ENCODE assay signal across 12 cellular contexts in the genomic region with DNA sequence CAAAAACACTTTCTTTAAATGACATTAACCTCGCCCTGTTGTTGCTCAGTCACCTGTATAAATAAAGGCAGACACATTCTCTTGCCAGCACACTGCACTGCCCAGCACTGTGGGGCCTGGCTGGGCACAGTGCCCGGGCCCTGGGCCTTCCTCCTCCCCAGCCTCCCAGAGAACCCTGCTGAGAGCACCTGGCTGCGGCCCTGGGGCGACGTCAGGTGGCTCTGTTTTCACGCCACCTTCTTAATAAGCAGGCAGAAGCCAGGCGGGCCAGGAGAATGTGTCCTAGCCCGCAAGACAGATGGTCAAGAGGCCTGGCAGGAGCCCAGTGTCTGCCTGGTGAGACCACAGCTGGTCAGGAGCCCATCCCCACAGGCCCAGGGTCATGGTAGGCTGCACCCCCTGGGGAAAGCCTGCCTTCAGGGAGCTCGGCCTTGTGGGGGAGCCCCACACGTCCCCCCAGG. TPM values are rescaled to one million over a fixed set of nuclear protein-coding genes. Genes with fewer than 3 reads are reported as not detected.
DNase-seq lines count a peak whose midpoint lies in the region; ATAC-seq and TF ChIP-seq lines count a peak whose summit lies in the region.
"Had no signal": no experiment of that assay in that cellular context is flagged by ENCODE, and none has a peak within 500 bp of the region (broad histone marks: within the 10 kb centered on the region; RNA-seq: fewer than 3 reads in every experiment).

No MANE protein-coding gene starts in this region.

- H3K27me3 Mint-ChIP-seq in endothelial cell (ENCODE audit: unreplicated experiment): peaks cover 3% of the 10 kb centered on the region

- POLR2A ChIA-PET in HEK293 (lab: Yijun Ruan, JAX): interaction anchor here (0.9 kb wide), 1 partner anchor 33 kb away, joined by 3 read pairs; no protein-coding TSS in a partner anchor

- no peak overlapping the region for H3K4me3 Mint-ChIP-seq in endothelial cell (ENCODE audit: unreplicated experiment)
- H3K4me3 Mint-ChIP-seq: memory B cell had no signal

- H3K36me3 ChIP-seq in HEK293 (ENCODE audit: control insufficient read depth in 2 of 2, insufficient read depth in 1 of 2, low read length in 2 of 2): no peaks in the 10 kb centered on the region
- H3K36me3 ChIP-seq in duodenal mucosa (ENCODE audit: control insufficient read depth in 1 of 2, insufficient read depth in 2 of 2, low read length in 2 of 2): no peaks in the 10 kb centered on the region
- H3K36me3 ChIP-seq in parathyroid adenoma (ENCODE audit: control insufficient read depth, insufficient read depth, low read length): no peaks in the 10 kb centered on the region

- DNase-seq in NCI-H2196 treated with DMSO at 0.1 percent for 48 hours (lab: John Stamatoyannopoulos, UW; ENCODE audit: unreplicated experiment) (peak; percentile 94), endothelial cell (ENCODE audit: low spot score) (no peak)

- ATAC-seq in GM21528 (IDR thresholded peaks at IDR 0.05; ENCODE audit: low FRiP score, unreplicated experiment): no peak
- ATAC-seq in HG02678 (IDR thresholded peaks at IDR 0.05; ENCODE audit: unreplicated experiment): no peak
- no peak for ATAC-seq in GM18870 (IDR thresholded peaks at IDR 0.05; ENCODE audit: unreplicated experiment)
- ATAC-seq: activated CD4-positive, CD25-positive, alpha-beta regulatory T cell treated with anti-CD3 and anti-CD28 coated beads, Interleukin-2, amount 50 U/mL, for 24 hours had no signal

- no peak overlapping the region for H3K27ac ChIP-seq in HEK293 (ENCODE audit: extremely low read depth, low read depth, low read length)
- H3K27ac ChIP-seq in duodenal mucosa (ENCODE audit: low read depth, low read length): peak overlapping the region; percentile 88
- H3K27ac ChIP-seq in parathyroid adenoma: peak overlapping the region; percentile 1

- H3K79me2 ChIP-seq in parathyroid adenoma: no peaks in the 10 kb centered on the region

- no peaks in the 10 kb centered on the region for H3K4me1 ChIP-seq in HEK293 (ENCODE audit: control insufficient read depth, insufficient read depth, low read length)
- peaks cover 39 to 54% of the 10 kb centered on the region in 2 donors for H3K4me1 ChIP-seq in duodenal mucosa (ENCODE audit: control insufficient read depth in 1 of 2, insufficient read depth in 2 of 2, low read length in 2 of 2)
- H3K4me1 ChIP-seq in parathyroid adenoma: no peaks in the 10 kb centered on the region

- H3K4me1 Mint-ChIP-seq in endothelial cell (ENCODE audit: unreplicated experiment): peaks cover 22% of the 10 kb centered on the region

- no peaks in the 10 kb centered on the region for H3K36me3 Mint-ChIP-seq in endothelial cell (ENCODE audit: low read depth, unreplicated experiment)
- H3K36me3 Mint-ChIP-seq: memory B cell had no signal

- no peak overlapping the region for H3K4me2 ChIP-seq in parathyroid adenoma (ENCODE audit: low read length)

- H3K9me3 ChIP-seq in HEK293 (ENCODE audit: control insufficient read depth, insufficient read depth, low read depth, low read length) (no peaks in the 10 kb centered on the region), duodenal mucosa (ENCODE audit: control insufficient read depth in 1 of 2, low read length in 2 of 2) (no peaks in the 10 kb centered on the region), parathyroid adenoma (ENCODE audit: control insufficient read depth, low read length) (no peaks in the 10 kb centered on the region)

- H3K27ac Mint-ChIP-seq in endothelial cell (ENCODE audit: unreplicated experiment): no peak overlapping the region
- H3K27ac Mint-ChIP-seq: memory B cell had no signal

- CTCF ChIA-PET in HEK293 (lab: Yijun Ruan, JAX): interaction anchor here (0.5 to 4.0 kb wide), 9 partner anchors 7 to 311 kb away, joined by 3 to 24 read pairs (median 3); a partner anchor contains a TSS

- no peak overlapping the region for H2AFZ ChIP-seq in parathyroid adenoma

- no peak overlapping the region for H3K4me3 ChIP-seq in HEK293 (ENCODE audit: low read depth, low read length)
- H3K4me3 ChIP-seq in duodenal mucosa (ENCODE audit: low read depth in 1 of 2, low read length in 2 of 2): no peak overlapping the region
- H3K4me3 ChIP-seq in parathyroid adenoma (ENCODE audit: low read depth, low read length): no peak overlapping the region

- peak overlapping the region; percentile 10 to 38 for H3K9ac ChIP-seq in duodenal mucosa (ENCODE audit: low read depth in 1 of 2, low read length in 2 of 2)
- H3K9ac ChIP-seq in parathyroid adenoma: no peak overlapping the region

- no peaks in the 10 kb centered on the region for H3K9me3 Mint-ChIP-seq in endothelial cell (ENCODE audit: unreplicated experiment)
- H3K9me3 Mint-ChIP-seq: memory B cell had no signal

- peaks cover 0 to 4% of the 10 kb centered on the region in 2 donors for H3K27me3 ChIP-seq in duodenal mucosa (ENCODE audit: control insufficient read depth in 1 of 2, insufficient read depth in 2 of 2, low read length in 2 of 2)
- no peaks in the 10 kb centered on the region for H3K27me3 ChIP-seq in parathyroid adenoma (ENCODE audit: control insufficient read depth, insufficient read depth, low read length)

- no peak for TF ChIP-seq CTCF in HEK293 (tag by site-specific recombination; IDR thresholded peaks at IDR 0.05)
- no peak for TF ChIP-seq CTCF in parathyroid adenoma (IDR thresholded peaks at IDR 0.05)
- no peak for TF ChIP-seq CTCF in endothelial cell (IDR thresholded peaks at IDR 0.05; ENCODE audit: unreplicated experiment)

TF ChIP-seq in HEK293, 187 proteins besides CTCF, POLR2A, EP300 and RAD21:
- TF ChIP-seq ZIC2 (tag by site-specific recombination; IDR thresholded peaks at IDR 0.05) (peak; percentile 63; the same call in 1 of the 2 replicates), ZBTB8A (tag by site-specific recombination; IDR thresholded peaks at IDR 0.05) (0 out of 2 replicates have a peak, but pooled peaks have one; percentile 19), ZFHX2 (tag by site-specific recombination; conservative IDR thresholded peaks at IDR 0.05) (no peak), ZNF791 (tag by site-specific recombination; IDR thresholded peaks at IDR 0.05) (no peak), GLIS1 (tag by site-specific recombination; IDR thresholded peaks at IDR 0.05) (no peak), ZBTB20 (tag by site-specific recombination; IDR thresholded peaks at IDR 0.05) (peak; percentile 45; the same call in 1 of the 2 replicates)
- TF ChIP-seq, protein P1, sequence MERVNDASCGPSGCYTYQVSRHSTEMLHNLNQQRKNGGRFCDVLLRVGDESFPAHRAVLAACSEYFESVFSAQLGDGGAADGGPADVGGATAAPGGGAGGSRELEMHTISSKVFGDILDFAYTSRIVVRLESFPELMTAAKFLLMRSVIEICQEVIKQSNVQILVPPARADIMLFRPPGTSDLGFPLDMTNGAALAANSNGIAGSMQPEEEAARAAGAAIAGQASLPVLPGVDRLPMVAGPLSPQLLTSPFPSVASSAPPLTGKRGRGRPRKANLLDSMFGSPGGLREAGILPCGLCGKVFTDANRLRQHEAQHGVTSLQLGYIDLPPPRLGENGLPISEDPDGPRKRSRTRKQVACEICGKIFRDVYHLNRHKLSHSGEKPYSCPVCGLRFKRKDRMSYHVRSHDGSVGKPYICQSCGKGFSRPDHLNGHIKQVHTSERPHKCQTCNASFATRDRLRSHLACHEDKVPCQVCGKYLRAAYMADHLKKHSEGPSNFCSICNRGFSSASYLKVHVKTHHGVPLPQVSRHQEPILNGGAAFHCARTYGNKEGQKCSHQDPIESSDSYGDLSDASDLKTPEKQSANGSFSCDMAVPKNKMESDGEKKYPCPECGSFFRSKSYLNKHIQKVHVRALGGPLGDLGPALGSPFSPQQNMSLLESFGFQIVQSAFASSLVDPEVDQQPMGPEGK (tag by site-specific recombination; IDR thresholded peaks at IDR 0.05): peak; percentile 33; the same call in 1 of the 2 replicates
- TF ChIP-seq, protein P2, sequence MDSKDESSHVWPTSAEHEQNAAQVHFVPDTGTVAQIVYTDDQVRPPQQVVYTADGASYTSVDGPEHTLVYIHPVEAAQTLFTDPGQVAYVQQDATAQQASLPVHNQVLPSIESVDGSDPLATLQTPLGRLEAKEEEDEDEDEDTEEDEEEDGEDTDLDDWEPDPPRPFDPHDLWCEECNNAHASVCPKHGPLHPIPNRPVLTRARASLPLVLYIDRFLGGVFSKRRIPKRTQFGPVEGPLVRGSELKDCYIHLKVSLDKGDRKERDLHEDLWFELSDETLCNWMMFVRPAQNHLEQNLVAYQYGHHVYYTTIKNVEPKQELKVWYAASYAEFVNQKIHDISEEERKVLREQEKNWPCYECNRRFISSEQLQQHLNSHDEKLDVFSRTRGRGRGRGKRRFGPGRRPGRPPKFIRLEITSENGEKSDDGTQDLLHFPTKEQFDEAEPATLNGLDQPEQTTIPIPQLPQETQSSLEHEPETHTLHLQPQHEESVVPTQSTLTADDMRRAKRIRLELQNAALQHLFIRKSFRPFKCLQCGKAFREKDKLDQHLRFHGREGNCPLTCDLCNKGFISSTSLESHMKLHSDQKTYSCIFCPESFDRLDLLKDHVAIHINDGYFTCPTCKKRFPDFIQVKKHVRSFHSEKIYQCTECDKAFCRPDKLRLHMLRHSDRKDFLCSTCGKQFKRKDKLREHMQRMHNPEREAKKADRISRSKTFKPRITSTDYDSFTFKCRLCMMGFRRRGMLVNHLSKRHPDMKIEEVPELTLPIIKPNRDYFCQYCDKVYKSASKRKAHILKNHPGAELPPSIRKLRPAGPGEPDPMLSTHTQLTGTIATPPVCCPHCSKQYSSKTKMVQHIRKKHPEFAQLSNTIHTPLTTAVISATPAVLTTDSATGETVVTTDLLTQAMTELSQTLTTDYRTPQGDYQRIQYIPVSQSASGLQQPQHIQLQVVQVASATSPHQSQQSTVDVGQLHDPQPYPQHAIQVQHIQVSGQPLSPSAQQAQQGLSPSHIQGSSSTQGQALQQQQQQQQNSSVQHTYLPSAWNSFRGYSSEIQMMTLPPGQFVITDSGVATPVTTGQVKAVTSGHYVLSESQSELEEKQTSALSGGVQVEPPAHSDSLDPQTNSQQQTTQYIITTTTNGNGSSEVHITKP (tag by site-specific recombination; IDR thresholded peaks at IDR 0.05): peak; percentile 26; the same call in 1 of the 2 replicates
TF ChIP-seq in HEK293: peak in this region for 5.

RNA-seq across cellular contexts. Expression of a gene that starts 8.2 kb away (rescaled TPM):
- total RNA-seq in endothelial cell (ENCODE audit: unreplicated experiment): 38.9 TPM

RNA-seq across cellular contexts. Expression of a gene that starts 16.9 kb away (rescaled TPM):
- 293 TPM for total RNA-seq in endothelial cell (ENCODE audit: unreplicated experiment)

RNA-seq across cellular contexts. Expression of a gene that starts 32.7 kb away (rescaled TPM):
- 945 TPM for total RNA-seq in endothelial cell (ENCODE audit: unreplicated experiment)

RNA-seq across cellular contexts. Expression of a gene that starts 47.3 kb away (rescaled TPM):
- total RNA-seq in endothelial cell (ENCODE audit: unreplicated experiment): not detected
- total RNA-seq: fibroblast of lung, urinary bladder had no signal

RNA-seq across cellular contexts. Expression of a gene that starts 52.9 kb away (rescaled TPM):
- total RNA-seq in endothelial cell (ENCODE audit: unreplicated experiment): not detected
- total RNA-seq: fibroblast of lung, urinary bladder had no signal
